Comparison of ENCODE assay signal across 21 cellular contexts in genomic region chr6:91566467-91566866, GRCh38.
DNase-seq lines count a peak whose midpoint lies in the region; ATAC-seq lines count a peak whose summit lies in the region.
"Had no signal": no experiment of that assay in that cellular context is flagged by ENCODE, and none has a peak within 500 bp of the region (broad histone marks: within the 10 kb centered on the region; RNA-seq: fewer than 3 reads in every experiment).

No MANE protein-coding gene starts in this region.

- peaks cover 3% of the 10 kb centered on the region for H3K9me3 Mint-ChIP-seq in activated CD4-positive, alpha-beta memory T cell treated with anti-CD3 and anti-CD28 coated beads, Interleukin-2, amount 10 ng/mL, durations not matched to agents 7 days and 5 days

- H3K4me1 Mint-ChIP-seq in activated CD4-positive, alpha-beta memory T cell treated with anti-CD3 and anti-CD28 coated beads, Interleukin-2, amount 10 ng/mL, durations not matched to agents 7 days and 5 days: no peaks in the 10 kb centered on the region
- H3K4me1 Mint-ChIP-seq: CD8-positive, alpha-beta memory T cell had no signal

- H2BK5ac ChIP-seq in mesenchymal stem cell (ENCODE audit: low read depth, low read length, poor library complexity, severe bottlenecking): no peak overlapping the region

- H3K27ac ChIP-seq in mesenchymal stem cell (ENCODE audit: low read length, poor library complexity, severe bottlenecking): no peak overlapping the region
- H3K27ac ChIP-seq: C4-2B had no signal

- DNase-seq in A172 (ENCODE audit: low spot score) (peak; percentile 43), M059J (ENCODE audit: low read depth) (peak; percentile 1), astrocyte of the hippocampus (ENCODE audit: low read depth, low spot score) (peak; percentile 43), mesenchymal stem cell (peak; percentile 3), posterior vena cava (ENCODE audit: low spot score) (no peak)
- DNase-seq in activated CD4-positive, alpha-beta memory T cell treated with anti-CD3 and anti-CD28 coated beads, Interleukin-2, amount 10 ng/mL, durations not matched to agents 7 days and 5 days: no peak
- DNase-seq: 8988T; AML-193; Calu3; CD8-positive, alpha-beta memory T cell; DMS153; Kasumi-1; NCI-H1092 treated with DMSO at 0.1 percent for 48 hours; NCI-H1436 treated with DMSO at 0.1 percent for 48 hours; NCI-H1930; NCI-H510A; SIG-M5; SK-N-SH had no signal

- ATAC-seq in GM21786 (IDR thresholded peaks at IDR 0.05; ENCODE audit: unreplicated experiment): no peak
- ATAC-seq: HCT116 had no signal

- H3K4me3 Mint-ChIP-seq in activated CD4-positive, alpha-beta memory T cell treated with anti-CD3 and anti-CD28 coated beads, Interleukin-2, amount 10 ng/mL, durations not matched to agents 7 days and 5 days: no peak overlapping the region
- H3K4me3 Mint-ChIP-seq: CD8-positive, alpha-beta memory T cell had no signal

- no peak overlapping the region for H2BK12ac ChIP-seq in mesenchymal stem cell (ENCODE audit: low read length in 2 of 2)

- no peak overlapping the region for H2BK15ac ChIP-seq in mesenchymal stem cell (ENCODE audit: low read depth, poor library complexity, severe bottlenecking)

- no peak overlapping the region for H3K4me2 ChIP-seq in mesenchymal stem cell (ENCODE audit: low read length, poor library complexity, severe bottlenecking)
- H3K4me2 ChIP-seq: SK-N-SH had no signal

- H3K18ac ChIP-seq in mesenchymal stem cell (ENCODE audit: low read depth in 1 of 2, low read length in 2 of 2): no peak overlapping the region

- CTCF ChIA-PET in activated CD4-positive, alpha-beta memory T cell treated with anti-CD3 and anti-CD28 coated beads, Interleukin-2, amount 10 ng/mL, durations not matched to agents 7 days and 5 days (lab: Charles Lee): no interaction called here

- no peak overlapping the region for H3K27ac Mint-ChIP-seq in activated CD4-positive, alpha-beta memory T cell treated with anti-CD3 and anti-CD28 coated beads, Interleukin-2, amount 10 ng/mL, durations not matched to agents 7 days and 5 days

- intact Hi-C loops in posterior vena cava (cut with DNase I): no loop called here

- H3K14ac ChIP-seq in mesenchymal stem cell (ENCODE audit: low read length in 2 of 2): no peak overlapping the region

- H3K4me3 ChIP-seq in mesenchymal stem cell (ENCODE audit: insufficient read depth in 1 of 2, low read depth in 1 of 2, low read length in 2 of 2): no peak overlapping the region

- H4K91ac ChIP-seq in mesenchymal stem cell (ENCODE audit: low read length): no peak overlapping the region

- H4K8ac ChIP-seq in mesenchymal stem cell (ENCODE audit: low read length): no peak overlapping the region

- no peaks in the 10 kb centered on the region for H3K4me1 ChIP-seq in mesenchymal stem cell (ENCODE audit: control insufficient read depth, insufficient read depth, low read depth, low read length)

- H3K4ac ChIP-seq in mesenchymal stem cell (ENCODE audit: low read depth in 1 of 2, low read length in 2 of 2): no peak overlapping the region

- no peak overlapping the region for H3K9ac ChIP-seq in mesenchymal stem cell (ENCODE audit: low read length)
- H3K9ac ChIP-seq: SK-N-SH had no signal

- no peaks in the 10 kb centered on the region for H3K36me3 ChIP-seq in mesenchymal stem cell (ENCODE audit: control insufficient read depth in 1 of 2, insufficient read depth in 2 of 2, low read depth in 1 of 2, low read length in 2 of 2)

- H3K79me1 ChIP-seq in mesenchymal stem cell (replicated peaks; ENCODE audit: low read length, poor library complexity, severe bottlenecking): no peaks in the 10 kb centered on the region

- no peak overlapping the region for H3K23ac ChIP-seq in mesenchymal stem cell (ENCODE audit: low read length in 2 of 2)

- H2BK120ac ChIP-seq in mesenchymal stem cell (ENCODE audit: low read depth, low read length): no peak overlapping the region

- no peaks in the 10 kb centered on the region for H3K27me3 ChIP-seq in mesenchymal stem cell (ENCODE audit: control insufficient read depth in 1 of 2, insufficient read depth in 1 of 2, low read length in 2 of 2)

- H2AK5ac ChIP-seq in mesenchymal stem cell (ENCODE audit: low read length, severe bottlenecking): no peak overlapping the region

- POLR2A ChIA-PET in activated CD4-positive, alpha-beta memory T cell treated with anti-CD3 and anti-CD28 coated beads, Interleukin-2, amount 10 ng/mL, durations not matched to agents 7 days and 5 days (lab: Charles Lee): no interaction called here

- no peaks in the 10 kb centered on the region for H3K36me3 Mint-ChIP-seq in activated CD4-positive, alpha-beta memory T cell treated with anti-CD3 and anti-CD28 coated beads, Interleukin-2, amount 10 ng/mL, durations not matched to agents 7 days and 5 days (ENCODE audit: low read depth)
- H3K36me3 Mint-ChIP-seq: CD8-positive, alpha-beta memory T cell had no signal

- no peak overlapping the region for H2AFZ ChIP-seq in mesenchymal stem cell (ENCODE audit: low read depth, low read length)

- H3K27me3 Mint-ChIP-seq in activated CD4-positive, alpha-beta memory T cell treated with anti-CD3 and anti-CD28 coated beads, Interleukin-2, amount 10 ng/mL, durations not matched to agents 7 days and 5 days: no peaks in the 10 kb centered on the region
- H3K27me3 Mint-ChIP-seq: CD8-positive, alpha-beta memory T cell had no signal

- H3K9me3 ChIP-seq in mesenchymal stem cell (ENCODE audit: control insufficient read depth, low read length): peaks cover 3% of the 10 kb centered on the region
- H3K9me3 ChIP-seq: SK-N-SH had no signal

Comparison
In these comparisons a context has a peak if more than half of its experiments do, and no peak if none do; other contexts are left out.
1. DNase-seq: peak in A172 (single experiment), M059J (single experiment), astrocyte of the hippocampus (single experiment) and mesenchymal stem cell (single experiment); none in posterior vena cava (single experiment) and activated CD4-positive, alpha-beta memory T cell treated with anti-CD3 and anti-CD28 coated beads, Interleukin-2, amount 10 ng/mL, durations not matched to agents 7 days and 5 days (single experiment).